ENCODE assay signal across 7 cellular contexts in genomic region chr18:76875390-76876330, GRCh38. TPM values are rescaled to one million over a fixed set of nuclear protein-coding genes. Genes with fewer than 3 reads are reported as not detected.
DNase-seq lines count a peak whose midpoint lies in the region; ATAC-seq and TF ChIP-seq lines count a peak whose summit lies in the region.

No MANE protein-coding gene starts in this region.

- DNase-seq in ELF-1 (ENCODE audit: low read depth, low spot score) (peak; percentile 65), H7 (peak; percentile 74), NCI-H2029 (lab: John Stamatoyannopoulos, UW) (peak; percentile 9), foreskin melanocyte (peak; percentile 58), psoas muscle (peak in 1 of 2 donors; percentile 20)
- DNase-seq in activated CD4-positive, alpha-beta T cell treated with anti-CD3 and anti-CD28 coated beads, Interleukin-2, amount 50 U/mL, for 4 hours: peak; percentile 16 to 20

- WGBS in psoas muscle, 3 donors: 73 to 79% (median 75%) methylated on average over 14 of the region's 14 CpGs

- no peaks in the 10 kb centered on the region for H3K9me3 ChIP-seq in psoas muscle

- H3K4me1 ChIP-seq in psoas muscle: no peaks in the 10 kb centered on the region

- H3K4me3 ChIP-seq in H7 (ENCODE audit: insufficient read depth, low read depth, low read length) (no peak overlapping the region), psoas muscle (no peak overlapping the region)

- ATAC-seq in psoas muscle: peak in 3 of 4 donors; percentile 33 to 68 (median 66)
- no peak for ATAC-seq in HG03139 (IDR thresholded peaks at IDR 0.05; ENCODE audit: unreplicated experiment)

- H3K27ac ChIP-seq in psoas muscle: no peak overlapping the region

- intact Hi-C loops in psoas muscle (cut with DNase I): no loop called here

- TF ChIP-seq CTCF in psoas muscle (IDR thresholded peaks at IDR 0.05): peak; percentile 52

- H3K36me3 ChIP-seq in H7 (replicated peaks; ENCODE audit: control insufficient read depth, insufficient read depth, low read length) (no peaks in the 10 kb centered on the region; the same call in 1 of the 2 replicates), psoas muscle (ENCODE audit: insufficient read depth in 1 of 2, low read depth in 1 of 2) (peaks cover 0 to 78% of the 10 kb centered on the region in 2 donors)

- no peaks in the 10 kb centered on the region for H3K27me3 ChIP-seq in H7 (ENCODE audit: control insufficient read depth, insufficient read depth, low read length)
- H3K27me3 ChIP-seq in psoas muscle (ENCODE audit: insufficient read depth in 3 of 3, low read length in 2 of 3): no peaks in the 10 kb centered on the region

RNA-seq across cellular contexts. Expression of gene ZNF236, which starts 53.3 kb away (rescaled TPM):
- 9.1 and 12.0 TPM in 2 replicates for total RNA-seq in H7 (2014; rRNA removed; shearing (Covaris generic))
- 1 to 10 TPM; 7.5 to 9.4 (median 7.9) TPM for total RNA-seq in psoas muscle
- polyA plus RNA-seq in psoas muscle: 1 to 10 TPM in 2 of 3 donors, under 1 TPM in 1; 0.76 to 2.8 (median 1.5) TPM
